29 cellular contexts compared by ENCODE assay signal in genomic region chr1:91842056-91842455, GRCh38. TPM values are rescaled to one million over a fixed set of nuclear protein-coding genes. Genes with fewer than 3 reads are reported as not detected.
DNase-seq lines count a peak whose midpoint lies in the region; ATAC-seq, FAIRE-seq and TF ChIP-seq lines count a peak whose summit lies in the region.
"Had no signal": no experiment of that assay in that cellular context is flagged by ENCODE, and none has a peak within 500 bp of the region (broad histone marks: within the 10 kb centered on the region; RNA-seq: fewer than 3 reads in every experiment).

No MANE protein-coding gene starts in this region.

- no peak for TF ChIP-seq EP300 in K562 (IDR thresholded peaks at IDR 0.05; ENCODE audit: low read length)

- no peak for FAIRE-seq in K562 (lab: Jason Lieb, UNC)
- FAIRE-seq: TTC549, urothelium cell line had no signal

- H3K27me3 ChIP-seq in mammary epithelial cell (ENCODE audit: insufficient read depth, low read length) (peaks cover 2% of the 10 kb centered on the region), K562 (ENCODE audit: control insufficient read depth in 2 of 2, insufficient read depth in 2 of 2, low read length in 2 of 2) (no peaks in the 10 kb centered on the region), muscle layer of duodenum (ENCODE audit: low read depth, low read length) (no peaks in the 10 kb centered on the region)
- H3K27me3 ChIP-seq: neutrophil had no signal

- H3K9me3 Mint-ChIP-seq in MCF 10A (ENCODE audit: unreplicated experiment): no peaks in the 10 kb centered on the region
- H3K9me3 Mint-ChIP-seq: activated naive CD8-positive, alpha-beta T cell treated with anti-CD3 and anti-CD28 coated beads, Interleukin-2, amount 50 U/mL, for 24 hours; GM23338 had no signal

- TF ChIP-seq RAD21 in K562 (CRISPR knock-in tag; conservative IDR thresholded peaks at IDR 0.05 in 1 of 2, IDR thresholded peaks at IDR 0.05 in 1 of 2): no peak

- H3K79me2 ChIP-seq in mammary epithelial cell (ENCODE audit: insufficient read depth, low read length) (no peaks in the 10 kb centered on the region), K562 (ENCODE audit: control insufficient read depth, insufficient read depth, low read length) (peaks cover 8% of the 10 kb centered on the region; the same call in 1 of the 3 replicates)

- H4K20me1 ChIP-seq in mammary epithelial cell (ENCODE audit: insufficient read depth, low read length) (no peaks in the 10 kb centered on the region), K562 (replicated peaks; ENCODE audit: control insufficient read depth, insufficient read depth, low read length) (0 out of 2 replicates have a peak, but pooled peaks cover 3% of the 10 kb centered on the region)

- H3K9ac ChIP-seq in mammary epithelial cell (ENCODE audit: insufficient read depth, low read length) (no peak overlapping the region), K562 (ENCODE audit: insufficient read depth in 1 of 2, low read depth in 2 of 2, low read length in 2 of 2) (no peak overlapping the region; a peak in 1 of 4 replicates)

- no peak for TF ChIP-seq CTCF in MCF 10A (IDR thresholded peaks at IDR 0.05; ENCODE audit: unreplicated experiment)
- no peak for TF ChIP-seq CTCF in mammary epithelial cell (conservative IDR thresholded peaks at IDR 0.05 in 1 of 2, IDR thresholded peaks at IDR 0.05 in 1 of 2; ENCODE audit: extremely low read depth in 1 of 2, insufficient read depth in 1 of 2, low read depth in 1 of 2, low read length in 2 of 2)
- TF ChIP-seq CTCF in K562 (IDR thresholded peaks at IDR 0.05 in 2 of 3, conservative IDR thresholded peaks at IDR 0.05 in 1 of 3; ENCODE audit: insufficient read depth in 2 of 3, low read depth in 1 of 3, low read length in 3 of 3): no peak

- H3K4me1 Mint-ChIP-seq in MCF 10A (ENCODE audit: insufficient read depth, unreplicated experiment): peaks cover 40% of the 10 kb centered on the region
- H3K4me1 Mint-ChIP-seq: GM23338 had no signal

- ATAC-seq in K562: peak; percentile 34; the same call in 2 of the 3 replicates
- ATAC-seq: activated CD8-positive, alpha-beta memory T cell treated with anti-CD3 and anti-CD28 coated beads, Interleukin-2, amount 10 ng/mL, durations not matched to agents 7 days and 5 days; activated naive CD8-positive, alpha-beta T cell treated with anti-CD3 and anti-CD28 coated beads, Interleukin-2, amount 50 U/mL, for 24 hours; esophagus mucosa; GM23338; left cardiac atrium; sciatic nerve had no signal

- H3K4me2 ChIP-seq in mammary epithelial cell (ENCODE audit: insufficient read depth, low read depth, low read length): no peak overlapping the region
- H3K4me2 ChIP-seq in K562 (ENCODE audit: insufficient read depth, low read length): no peak overlapping the region
- H3K4me2 ChIP-seq: GM23338 had no signal

- H3K4me1 ChIP-seq in mammary epithelial cell (ENCODE audit: insufficient read depth, low read length) (peaks cover 19% of the 10 kb centered on the region), K562 (replicated peaks in 1 of 2; ENCODE audit: control insufficient read depth in 2 of 2, insufficient read depth in 2 of 2, low read length in 2 of 2) (peaks cover 0 to 12% of the 10 kb centered on the region in 2 experiments; a peak in 3 of 5 replicates), muscle layer of duodenum (ENCODE audit: control insufficient read depth in 1 of 2, insufficient read depth in 2 of 2, low read length in 2 of 2) (peaks cover 18% of the 10 kb centered on the region in 2 donors), urinary bladder (ENCODE audit: insufficient read depth) (no peaks in the 10 kb centered on the region)

- WGBS in mammary epithelial cell (ENCODE audit: low coverage, missing lambda C conversion rate): 97% methylated on average over 3 of the region's 3 CpGs
- WGBS in K562 (ENCODE audit: insufficient coverage, low coverage, missing lambda C conversion rate): 41% methylated on average over 3 of the region's 3 CpGs
- 74% methylated on average over 3 of the region's 3 CpGs for WGBS in urinary bladder

- intact Hi-C loops in MCF 10A (cut with micrococcal nuclease): no loop called here
- intact Hi-C loops in mammary epithelial cell (cut with micrococcal nuclease): loop anchor here (10.0 kb wide), 1 partner anchor 83 kb away; no protein-coding TSS in a partner anchor
- intact Hi-C loops in K562 (cut with micrococcal nuclease): no loop called here

- no peak for DNase-seq in MCF 10A (ENCODE audit: unreplicated experiment)
- no peak for DNase-seq in mammary epithelial cell
- DNase-seq in K562 (ENCODE audit: extremely low read depth in 1 of 4, low spot score in 3 of 4): no peak
- no peak for DNase-seq in OCI-M2 (lab: John Stamatoyannopoulos, UW; ENCODE audit: unreplicated experiment)
- DNase-seq in foreskin melanocyte: no peak
- DNase-seq in NCI-H2171 treated with DMSO at 0.1 percent for 48 hours (lab: John Stamatoyannopoulos, UW): no peak
- DNase-seq: activated CD4-positive, alpha-beta T cell treated with anti-CD3 and anti-CD28 coated beads, Interleukin-2, amount 50 U/mL, for 4 hours; activated CD4-positive, CD25-positive, alpha-beta regulatory T cell; activated CD8-positive, alpha-beta memory T cell treated with anti-CD3 and anti-CD28 coated beads, Interleukin-2, amount 10 ng/mL, durations not matched to agents 7 days and 5 days; activated naive CD4-positive, alpha-beta T cell; activated naive CD8-positive, alpha-beta T cell treated with anti-CD3 and anti-CD28 coated beads, Interleukin-2, amount 50 U/mL, for 24 hours; central memory CD4-positive, alpha-beta T cell; dermis blood vessel endothelial cell; hippocampal formation; left cardiac atrium; NCI-H1048; NCI-H1694; NCI-H510A; stimulated activated CD4-positive, alpha-beta T cell treated with anti-CD3 and anti-CD28 coated beads, Interleukin-12 subunit alpha, Interleukin-12 subunit beta, amount 100 ng/mL, for 4 hours; stimulated activated CD4-positive, alpha-beta T cell treated with anti-CD3 and anti-CD28 coated beads, Interleukin-4, amount 100 ng/mL, for 1 hour had no signal

- TF ChIP-seq POLR2A in K562 (conservative IDR thresholded peaks at IDR 0.05): no peak

- H3K9me1 ChIP-seq in K562 (ENCODE audit: control insufficient read depth, insufficient read depth, low read length): no peaks in the 10 kb centered on the region

- H3K4me3 ChIP-seq in mammary epithelial cell (replicated peaks in 1 of 3; ENCODE audit: insufficient read depth in 1 of 3, low read depth in 2 of 3, low read length in 3 of 3) (no peak overlapping the region), K562 (no peak overlapping the region), muscle layer of duodenum (ENCODE audit: low read depth in 1 of 2, low read length in 2 of 2) (no peak overlapping the region), urinary bladder (ENCODE audit: low read depth, low read length) (no peak overlapping the region)
- H3K4me3 ChIP-seq: GM23338 had no signal

- dilution Hi-C loops in mammary epithelial cell (cut with HindIII; ENCODE audit: low sequenced_read_pairs): no loop called here

- H3K36me3 ChIP-seq in mammary epithelial cell (ENCODE audit: insufficient read depth, low read length) (no peaks in the 10 kb centered on the region), K562 (ENCODE audit: control insufficient read depth, insufficient read depth, low read length) (no peaks in the 10 kb centered on the region), muscle layer of duodenum (ENCODE audit: control insufficient read depth in 1 of 2, insufficient read depth in 2 of 2, low read length in 2 of 2) (no peaks in the 10 kb centered on the region), urinary bladder (ENCODE audit: insufficient read depth) (no peaks in the 10 kb centered on the region)
- H3K36me3 ChIP-seq: neutrophil had no signal

- no peak overlapping the region for H3K4me3 Mint-ChIP-seq in MCF 10A (ENCODE audit: unreplicated experiment)
- H3K4me3 Mint-ChIP-seq: activated CD8-positive, alpha-beta memory T cell treated with anti-CD3 and anti-CD28 coated beads, Interleukin-2, amount 10 ng/mL, durations not matched to agents 7 days and 5 days; activated naive CD8-positive, alpha-beta T cell treated with anti-CD3 and anti-CD28 coated beads, Interleukin-2, amount 50 U/mL, for 24 hours; GM23338 had no signal

- H3K9me3 ChIP-seq in mammary epithelial cell (replicated peaks; ENCODE audit: insufficient read depth, low read length) (no peaks in the 10 kb centered on the region), K562 (replicated peaks; ENCODE audit: control insufficient read depth, insufficient read depth, low read depth, low read length) (no peaks in the 10 kb centered on the region), muscle layer of duodenum (ENCODE audit: control insufficient read depth in 1 of 2, low read length in 2 of 2) (no peaks in the 10 kb centered on the region)
- H3K9me3 ChIP-seq: neutrophil had no signal

- H3K27me3 Mint-ChIP-seq in MCF 10A (ENCODE audit: insufficient read depth, unreplicated experiment): no peaks in the 10 kb centered on the region
- H3K27me3 Mint-ChIP-seq: activated CD8-positive, alpha-beta memory T cell treated with anti-CD3 and anti-CD28 coated beads, Interleukin-2, amount 10 ng/mL, durations not matched to agents 7 days and 5 days; activated naive CD8-positive, alpha-beta T cell treated with anti-CD3 and anti-CD28 coated beads, Interleukin-2, amount 50 U/mL, for 24 hours had no signal

- in situ Hi-C loops in mammary epithelial cell (cut with MboI; ENCODE audit: low sequenced_read_pairs in 2 of 2): no loop called here
- in situ Hi-C loops in K562 (cut with MboI): no loop called here

- peaks cover 22% of the 10 kb centered on the region for H3K36me3 Mint-ChIP-seq in MCF 10A (ENCODE audit: insufficient read depth, unreplicated experiment)

- peak overlapping the region; percentile 88 for H3K27ac Mint-ChIP-seq in MCF 10A (ENCODE audit: low read depth, unreplicated experiment)
- H3K27ac Mint-ChIP-seq: activated CD8-positive, alpha-beta memory T cell treated with anti-CD3 and anti-CD28 coated beads, Interleukin-2, amount 10 ng/mL, durations not matched to agents 7 days and 5 days; activated naive CD8-positive, alpha-beta T cell treated with anti-CD3 and anti-CD28 coated beads, Interleukin-2, amount 50 U/mL, for 24 hours; GM23338 had no signal

- BruUV-seq in MCF 10A (replicated peaks; lab: Mats Ljungman, UMichigan) (no TSS peak), mammary epithelial cell (replicated peaks; lab: Mats Ljungman, UMichigan) (no TSS peak), K562 (replicated peaks; lab: Mats Ljungman, UMichigan) (no TSS peak)

- H2AFZ ChIP-seq in mammary epithelial cell (ENCODE audit: low read depth, low read length): no peak overlapping the region
- no peak overlapping the region for H2AFZ ChIP-seq in K562 (ENCODE audit: low read depth, low read length)
- H2AFZ ChIP-seq: GM23338 had no signal

- CTCF ChIA-PET in MCF 10A (lab: Yijun Ruan, JAX) (interaction anchor here (0.6 to 1.7 kb wide), 6 partner anchors 9 to 189 kb away, joined by 3 to 8 read pairs (median 4); no protein-coding TSS in a partner anchor), mammary epithelial cell (lab: Charles Lee; ENCODE audit: low non-redundant PET) (no interaction called here), K562 (lab: Yijun Ruan, JAX; ENCODE audit: low intra/inter-chr PET ratio) (no interaction called here)

- POLR2A ChIA-PET in MCF 10A (lab: Yijun Ruan, JAX) (interaction anchor here (0.6 to 1.3 kb wide), 4 partner anchors 13 to 462 kb away, joined by 3 to 4 read pairs (median 3); no protein-coding TSS in a partner anchor), K562 (lab: Yijun Ruan, JAX) (interaction anchor here (0.7 to 1.5 kb wide), 3 partner anchors 11 to 34 kb away, joined by 3 to 7 read pairs (median 3); no protein-coding TSS in a partner anchor)

- no peak overlapping the region for H3K27ac ChIP-seq in mammary epithelial cell (ENCODE audit: insufficient read depth, low read depth, low read length)
- no peak overlapping the region for H3K27ac ChIP-seq in K562 (ENCODE audit: extremely low read depth, low read depth, low read length)
- peak overlapping the region; percentile 20 for H3K27ac ChIP-seq in muscle layer of duodenum (ENCODE audit: low read length)
- H3K27ac ChIP-seq in urinary bladder (ENCODE audit: low read depth): peak overlapping the region; percentile 45
- H3K27ac ChIP-seq: neutrophil had no signal

RNA-seq across cellular contexts. Expression of gene TGFBR3, which starts 43.9 kb away (rescaled TPM):
- total RNA-seq in MCF 10A (2022) (7.0 and 12.0 TPM in 2 replicates), mammary epithelial cell (under 1 TPM; 0.61 to 0.67 TPM), K562 (2014; rRNA removed) (13.8 and 14.1 TPM in 2 replicates), K562 (2014; rRNA removed; fragmentation: Illumina TruSeq; extraction: Trizol) (15.1 and 15.6 TPM in 2 replicates), K562 (2015; rRNA removed; fragmentation: Illumina TruSeq; extraction: Trizol) (15.3 and 16.4 TPM in 2 replicates), K562 (2021) (18.6 and 19.9 TPM in 2 replicates), urinary bladder (94.8 TPM)
- polyA plus RNA-seq in mammary epithelial cell (0.09 TPM), K562 (2011; rRNA removed) (14.8 and 16.9 TPM in 2 replicates), K562 (2014; fragmentation: Illumina TruSeq; extraction: Trizol) (22.9 and 32.4 TPM in 2 replicates), K562 (2014; fragmentation: Nextera tagmentation; extraction: Ambion mirVana) (1 to 10 TPM; 3.6 to 4.3 TPM), K562 (2014; rRNA removed) (7.5 and 9.1 TPM in 2 replicates), urinary bladder (131 TPM)
- polyA minus RNA-seq in mammary epithelial cell: 0.05 TPM
- total RNA-seq in K562 (2011; cell fraction: chromatin; rRNA removed; ENCODE audit: low replicate concordance): 43.1 and 60.3 TPM in 2 replicates
- total RNA-seq in K562 (2011; cell fraction: nucleolus; rRNA removed): 42.9 and 43.6 TPM in 2 replicates
- 48.7 and 58.8 TPM in 2 replicates for total RNA-seq in K562 (2011; cell fraction: nucleoplasm; rRNA removed)
- polyA plus RNA-seq in K562 (2011; cell fraction: cytosol; rRNA removed): 12.3 and 15.5 TPM in 2 replicates
- 13.4 and 16.7 TPM in 2 replicates for polyA plus RNA-seq in K562 (2011; cell fraction: nucleus; rRNA removed)
- polyA plus RNA-seq in K562 (2012): 13.6 and 14.0 TPM in 2 replicates
- 42.2 and 54.3 TPM in 2 replicates for polyA minus RNA-seq in K562 (2011; rRNA and poly(A)+ RNA removed)
- polyA minus RNA-seq in K562 (2011; cell fraction: cytosol; rRNA and poly(A)+ RNA removed): 20.2 and 22.8 TPM in 2 replicates
- polyA minus RNA-seq in K562 (2011; cell fraction: nucleus; rRNA and poly(A)+ RNA removed): 18.8 and 26.4 TPM in 2 replicates
- total RNA-seq: OCI-LY7 had no signal

Comparison
In these comparisons a context has a peak if more than half of its experiments do, and no peak if none do; other contexts are left out.
1. H3K27ac ChIP-seq: peak in muscle layer of duodenum (single experiment) and urinary bladder (single experiment); none in mammary epithelial cell (single experiment) and K562 (single experiment).